20 cellular contexts compared by ENCODE assay signal in the genomic region with DNA sequence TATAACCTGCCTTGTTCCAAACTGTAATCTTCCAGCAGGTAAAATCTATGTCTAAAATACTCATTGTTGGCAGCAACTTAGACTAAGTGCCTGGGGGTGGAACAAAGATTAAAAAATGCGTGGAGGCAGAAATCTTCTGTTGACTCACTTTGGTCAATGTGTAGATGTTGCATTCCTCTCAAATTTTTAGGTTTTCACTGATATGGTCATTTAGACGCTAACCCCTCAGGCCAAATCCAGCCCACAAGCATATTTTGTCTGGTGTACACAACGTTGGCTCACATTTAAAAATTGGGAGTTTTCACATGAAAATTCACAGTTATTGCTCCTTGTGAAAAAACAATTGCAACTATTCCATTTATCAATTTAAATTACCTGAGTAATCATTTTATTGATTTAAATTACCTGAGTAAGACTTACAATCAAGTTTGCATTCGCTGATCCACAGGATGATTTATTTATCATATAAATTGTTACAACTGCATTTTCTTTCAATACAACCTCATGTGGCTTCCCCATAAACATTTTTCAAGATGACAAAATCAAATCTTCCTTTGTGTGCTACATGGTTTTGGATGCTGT.
A peak's percentile ranks its signal among the peaks of the same experiment; 100 is the strongest.
DNase-seq lines count a peak whose midpoint lies in the region; ATAC-seq, FAIRE-seq and TF ChIP-seq lines count a peak whose summit lies in the region.
"Had no signal": no experiment of that assay in that cellular context is flagged by ENCODE, and none has a peak within 500 bp of the region (broad histone marks: within the 10 kb centered on the region; RNA-seq: fewer than 3 reads in every experiment).

No MANE protein-coding gene starts in this region.

- H2AK5ac ChIP-seq in trophoblast cell (ENCODE audit: low read length): no peak overlapping the region

- no peak overlapping the region for H2BK12ac ChIP-seq in trophoblast cell (ENCODE audit: low read length)

- no peaks in the 10 kb centered on the region for H3K36me3 Mint-ChIP-seq in MCF 10A (ENCODE audit: insufficient read depth, unreplicated experiment)
- H3K36me3 Mint-ChIP-seq in activated CD4-positive, alpha-beta T cell treated with anti-CD3 and anti-CD28 coated beads for 36 hours (ENCODE audit: low read depth): no peaks in the 10 kb centered on the region

- peak; percentile 24 for DNase-seq in MCF 10A (ENCODE audit: unreplicated experiment)
- no peak for DNase-seq in mammary epithelial cell
- DNase-seq in GM23248: peak; percentile 43
- DNase-seq in RPMI7951 (ENCODE audit: low read depth): peak; percentile 90
- peak; percentile 73 to 81 for DNase-seq in trophoblast cell
- DNase-seq in HTR-8/SVneo (ENCODE audit: insufficient read length, low spot score): no peak
- DNase-seq in omental fat pad (ENCODE audit: low spot score): no peak
- no peak for DNase-seq in activated CD4-positive, alpha-beta T cell treated with anti-CD3 and anti-CD28 coated beads for 36 hours
- DNase-seq: AML-193; CD4-positive, alpha-beta T cell; DMS153; DMS79; GDM1 had no signal

- H3K4me3 Mint-ChIP-seq in MCF 10A (ENCODE audit: unreplicated experiment): no peak overlapping the region
- H3K4me3 Mint-ChIP-seq in activated CD4-positive, alpha-beta T cell treated with anti-CD3 and anti-CD28 coated beads for 36 hours: no peak overlapping the region
- H3K4me3 Mint-ChIP-seq: CD4-positive, alpha-beta T cell had no signal

- no peaks in the 10 kb centered on the region for H3K9me2 ChIP-seq in GM23248 (ENCODE audit: insufficient read depth)

- H3K9me3 ChIP-seq in mammary epithelial cell (replicated peaks; ENCODE audit: insufficient read depth, low read length) (peaks cover 3% of the 10 kb centered on the region), GM23248 (ENCODE audit: low read depth) (no peaks in the 10 kb centered on the region), trophoblast cell (ENCODE audit: insufficient read depth, low read depth, low read length) (no peaks in the 10 kb centered on the region)
- H3K9me3 ChIP-seq: A549, HAP-1 had no signal

- no peak overlapping the region for H4K91ac ChIP-seq in trophoblast cell (ENCODE audit: low read depth, low read length)

- WGBS in mammary epithelial cell (ENCODE audit: low coverage, missing lambda C conversion rate): 25% methylated on average over 4 of the region's 4 CpGs
- WGBS in GM23248 (ENCODE audit: low coverage in 1 of 2, low lambda C conversion rate in 2 of 2, missing lambda C conversion rate in 2 of 2), 2 experiments: 30 to 40% methylated on average over 4 of the region's 4 CpGs
- WGBS in trophoblast cell (ENCODE audit: extremely low coverage, insufficient coverage, insufficient read length): no CpG with 5 or more reads among the region's 4 CpGs

- H3K79me2 ChIP-seq in mammary epithelial cell (ENCODE audit: insufficient read depth, low read length) (no peaks in the 10 kb centered on the region), GM23248 (ENCODE audit: insufficient read depth) (no peaks in the 10 kb centered on the region), trophoblast cell (ENCODE audit: control insufficient read depth, insufficient read depth, low read length, poor library complexity) (no peaks in the 10 kb centered on the region)

- POLR2A ChIA-PET in MCF 10A (lab: Yijun Ruan, JAX): no interaction called here
- POLR2A ChIA-PET in activated CD4-positive, alpha-beta T cell treated with anti-CD3 and anti-CD28 coated beads for 36 hours (lab: Charles Lee): no interaction called here

- H3K27ac ChIP-seq in mammary epithelial cell (ENCODE audit: insufficient read depth, low read depth, low read length): no peak overlapping the region
- H3K27ac ChIP-seq in GM23248: no peak overlapping the region
- H3K27ac ChIP-seq in trophoblast cell (ENCODE audit: low read depth, low read length): no peak overlapping the region
- H3K27ac ChIP-seq: 22Rv1, A549, C4-2B had no signal

- intact Hi-C loops in MCF 10A (cut with micrococcal nuclease): no loop called here
- intact Hi-C loops in mammary epithelial cell (cut with micrococcal nuclease): no loop called here
- intact Hi-C loops in activated CD4-positive, alpha-beta T cell treated with anti-CD3 and anti-CD28 coated beads for 36 hours (cut with DNase I, micrococcal nuclease): no loop called here

- H4K8ac ChIP-seq in trophoblast cell (ENCODE audit: low read depth, low read length): no peak overlapping the region

- H3K79me1 ChIP-seq in trophoblast cell (ENCODE audit: low read length): no peaks in the 10 kb centered on the region

- H3K27ac Mint-ChIP-seq in MCF 10A (ENCODE audit: low read depth, unreplicated experiment): no peak overlapping the region
- no peak overlapping the region for H3K27ac Mint-ChIP-seq in activated CD4-positive, alpha-beta T cell treated with anti-CD3 and anti-CD28 coated beads for 36 hours
- H3K27ac Mint-ChIP-seq: CD4-positive, alpha-beta T cell had no signal

- H2BK5ac ChIP-seq in trophoblast cell (ENCODE audit: low read depth, low read length, poor library complexity): no peak overlapping the region

- FAIRE-seq in HTR-8/SVneo (lab: Jason Lieb, UNC): no peak
- FAIRE-seq: A549, GM12892, GM18507, K562 had no signal

- H3K9ac ChIP-seq in mammary epithelial cell (ENCODE audit: insufficient read depth, low read length): no peak overlapping the region
- H3K9ac ChIP-seq in GM23248: no peak overlapping the region
- H3K9ac ChIP-seq in trophoblast cell (ENCODE audit: low read length): no peak overlapping the region

- peaks cover 5% of the 10 kb centered on the region; the same call in 1 of the 2 replicates for H3F3A ChIP-seq in GM23248 (ENCODE audit: insufficient read depth)

- H3K4ac ChIP-seq in trophoblast cell (ENCODE audit: low read depth, low read length): no peak overlapping the region

- H3K36me3 ChIP-seq in mammary epithelial cell (ENCODE audit: insufficient read depth, low read length): no peaks in the 10 kb centered on the region
- H3K36me3 ChIP-seq in GM23248 (ENCODE audit: low read depth): no peaks in the 10 kb centered on the region
- no peaks in the 10 kb centered on the region for H3K36me3 ChIP-seq in trophoblast cell (ENCODE audit: control insufficient read depth in 1 of 2, insufficient read depth in 2 of 2, low read length in 2 of 2)
- H3K36me3 ChIP-seq: HAP-1 had no signal

- H3K9me3 Mint-ChIP-seq in MCF 10A (ENCODE audit: unreplicated experiment): no peaks in the 10 kb centered on the region
- no peaks in the 10 kb centered on the region for H3K9me3 Mint-ChIP-seq in activated CD4-positive, alpha-beta T cell treated with anti-CD3 and anti-CD28 coated beads for 36 hours (ENCODE audit: low read depth)

- no TSS peak for BruUV-seq in MCF 10A (replicated peaks; lab: Mats Ljungman, UMichigan)
- no TSS peak for BruUV-seq in mammary epithelial cell (replicated peaks; lab: Mats Ljungman, UMichigan)

- H3K23ac ChIP-seq in trophoblast cell (ENCODE audit: low read length): no peak overlapping the region

- H3K27me3 ChIP-seq in mammary epithelial cell (ENCODE audit: insufficient read depth, low read length) (peaks cover 1% of the 10 kb centered on the region), GM23248 (replicated peaks; ENCODE audit: insufficient read depth) (no peaks in the 10 kb centered on the region), trophoblast cell (ENCODE audit: insufficient read depth, low read length) (no peaks in the 10 kb centered on the region)

- no peaks in the 10 kb centered on the region for H3K27me3 Mint-ChIP-seq in MCF 10A (ENCODE audit: insufficient read depth, unreplicated experiment)
- H3K27me3 Mint-ChIP-seq in activated CD4-positive, alpha-beta T cell treated with anti-CD3 and anti-CD28 coated beads for 36 hours: no peaks in the 10 kb centered on the region
- H3K27me3 Mint-ChIP-seq: CD4-positive, alpha-beta T cell had no signal

- H2BK120ac ChIP-seq in trophoblast cell (ENCODE audit: insufficient read depth, low read length, poor library complexity): no peak overlapping the region

- no peak for TF ChIP-seq CTCF in MCF 10A (IDR thresholded peaks at IDR 0.05; ENCODE audit: unreplicated experiment)
- TF ChIP-seq CTCF in mammary epithelial cell (conservative IDR thresholded peaks at IDR 0.05 in 1 of 2, IDR thresholded peaks at IDR 0.05 in 1 of 2; ENCODE audit: extremely low read depth in 1 of 2, insufficient read depth in 1 of 2, low read depth in 1 of 2, low read length in 2 of 2): no peak
- no peak for TF ChIP-seq CTCF in omental fat pad (IDR thresholded peaks at IDR 0.05)

- H3K4me3 ChIP-seq in mammary epithelial cell (replicated peaks in 1 of 3; ENCODE audit: insufficient read depth in 1 of 3, low read depth in 2 of 3, low read length in 3 of 3): no peak overlapping the region
- H3K4me3 ChIP-seq in GM23248: no peak overlapping the region
- H3K4me3 ChIP-seq in trophoblast cell (ENCODE audit: low read depth, low read length): no peak overlapping the region
- H3K4me3 ChIP-seq: A549, HAP-1, K562 had no signal

- peaks cover 16% of the 10 kb centered on the region for H3K4me1 Mint-ChIP-seq in MCF 10A (ENCODE audit: insufficient read depth, unreplicated experiment)
- H3K4me1 Mint-ChIP-seq in activated CD4-positive, alpha-beta T cell treated with anti-CD3 and anti-CD28 coated beads for 36 hours: no peaks in the 10 kb centered on the region

- H2AFZ ChIP-seq in mammary epithelial cell (ENCODE audit: low read depth, low read length) (no peak overlapping the region), GM23248 (no peak overlapping the region), trophoblast cell (ENCODE audit: insufficient read depth, low read length, poor library complexity) (no peak overlapping the region)

- CTCF ChIA-PET in MCF 10A (lab: Yijun Ruan, JAX): no interaction called here
- CTCF ChIA-PET in mammary epithelial cell (lab: Charles Lee; ENCODE audit: low non-redundant PET): no interaction called here
- CTCF ChIA-PET in activated CD4-positive, alpha-beta T cell treated with anti-CD3 and anti-CD28 coated beads for 36 hours (lab: Charles Lee): no interaction called here

- dilution Hi-C loops in mammary epithelial cell (cut with HindIII; ENCODE audit: low sequenced_read_pairs): no loop called here

- no peak overlapping the region for H3K4me2 ChIP-seq in mammary epithelial cell (ENCODE audit: insufficient read depth, low read depth, low read length)
- peak overlapping the region; percentile 7 for H3K4me2 ChIP-seq in GM23248 (ENCODE audit: unreplicated experiment)
- H3K4me2 ChIP-seq in trophoblast cell (ENCODE audit: low read length): no peak overlapping the region
- H3K4me2 ChIP-seq: A549 had no signal

- no peaks in the 10 kb centered on the region for H4K20me1 ChIP-seq in mammary epithelial cell (ENCODE audit: insufficient read depth, low read length)
- H4K20me1 ChIP-seq in GM23248 (ENCODE audit: insufficient read depth): no peaks in the 10 kb centered on the region

- no peak overlapping the region for H3K18ac ChIP-seq in trophoblast cell (ENCODE audit: low read length)

- ATAC-seq in omental fat pad (ENCODE audit: low FRiP score): no peak
- ATAC-seq in activated CD4-positive, alpha-beta T cell treated with anti-CD3 and anti-CD28 coated beads for 36 hours: no peak
- ATAC-seq: A549, K562 had no signal

- H3K14ac ChIP-seq in trophoblast cell (ENCODE audit: low read length): no peak overlapping the region

- H4K12ac ChIP-seq in trophoblast cell (ENCODE audit: low read depth, low read length): no peak overlapping the region

- in situ Hi-C loops in mammary epithelial cell (cut with MboI; ENCODE audit: low sequenced_read_pairs in 2 of 2) (no loop called here), GM23248 (cut with MboI) (no loop called here)

- H3K4me1 ChIP-seq in mammary epithelial cell (ENCODE audit: insufficient read depth, low read length) (no peaks in the 10 kb centered on the region), GM23248 (ENCODE audit: insufficient read depth) (0 out of 2 replicates have a peak, but pooled peaks cover 10% of the 10 kb centered on the region), trophoblast cell (ENCODE audit: control insufficient read depth in 1 of 2, insufficient read depth in 2 of 2, low read length in 2 of 2) (no peaks in the 10 kb centered on the region)
- H3K4me1 ChIP-seq: A549, HAP-1 had no signal

Comparison
In these comparisons a context has a peak if more than half of its experiments do, and no peak if none do; other contexts are left out.
1. DNase-seq: peak in MCF 10A (single experiment), GM23248 (single experiment), RPMI7951 (single experiment) and trophoblast cell (2 of 2); none in mammary epithelial cell (single experiment), HTR-8/SVneo (single experiment), omental fat pad (single experiment) and activated CD4-positive, alpha-beta T cell treated with anti-CD3 and anti-CD28 coated beads for 36 hours (single experiment).